9 cellular contexts compared by ENCODE assay signal in the genomic region with DNA sequence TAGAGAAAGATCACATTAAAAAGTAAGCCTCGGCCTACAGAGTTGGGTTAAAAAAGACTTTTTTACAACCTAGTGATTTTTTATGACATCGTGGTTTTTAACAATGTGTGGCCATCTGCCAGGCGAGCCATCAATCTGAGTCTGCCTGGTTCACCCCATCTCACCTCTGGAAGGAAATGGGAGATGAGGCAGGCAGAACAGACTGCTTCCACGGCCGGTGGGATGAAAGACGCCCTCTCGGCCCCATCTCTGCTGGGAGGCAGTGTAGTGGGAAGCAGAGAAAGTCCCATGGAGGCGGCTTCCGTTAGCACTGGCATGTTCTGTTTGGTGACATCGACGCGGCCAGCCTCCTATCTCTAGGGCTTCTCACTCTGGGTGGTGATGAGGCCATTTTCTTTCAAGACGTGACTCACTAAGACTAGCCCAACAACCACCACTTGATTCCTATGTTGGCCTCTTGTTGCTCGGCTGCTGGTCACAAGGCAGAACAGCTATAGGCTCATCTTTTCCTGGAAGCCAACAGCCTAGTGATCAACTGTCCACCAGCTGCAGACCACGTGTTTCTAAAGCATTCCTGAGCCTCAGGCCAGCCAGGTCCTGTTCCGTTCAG.
DNase-seq lines count a peak whose midpoint lies in the region; ATAC-seq and TF ChIP-seq lines count a peak whose summit lies in the region.
"Had no signal": no experiment of that assay in that cellular context is flagged by ENCODE, and none has a peak within 500 bp of the region (broad histone marks: within the 10 kb centered on the region; RNA-seq: fewer than 3 reads in every experiment).

No MANE protein-coding gene starts in this region.

- H3K4me1 Mint-ChIP-seq in chondrocyte (ENCODE audit: low read depth): peaks cover 98% of the 10 kb centered on the region

- intact Hi-C loops in upper lobe of right lung (cut with DNase I): no loop called here

- H3K27me3 ChIP-seq in lung (ENCODE audit: control insufficient read depth, insufficient read depth) (no peaks in the 10 kb centered on the region), upper lobe of right lung (no peaks in the 10 kb centered on the region)

- TF ChIP-seq CTCF in chondrocyte (IDR thresholded peaks at IDR 0.05): no peak
- no peak for TF ChIP-seq CTCF in lung (IDR thresholded peaks at IDR 0.05; ENCODE audit: control extremely low read depth, extremely low read depth)
- TF ChIP-seq CTCF in upper lobe of right lung (IDR thresholded peaks at IDR 0.05): no peak

- DNase-seq in DMS79 treated with DMSO at 0.1 percent for 48 hours (lab: John Stamatoyannopoulos, UW) (peak; percentile 11), DMS79 (lab: John Stamatoyannopoulos, UW) (no peak), chondrocyte (ENCODE audit: low spot score) (no peak), lung (ENCODE audit: low spot score) (no peak), upper lobe of right lung (no peak), NCI-H345 (lab: John Stamatoyannopoulos, UW) (no peak), D341Med (ENCODE audit: low spot score) (no peak), NOMO-1 (lab: John Stamatoyannopoulos, UW; ENCODE audit: unreplicated experiment in 2 of 2) (no peak)
- DNase-seq: 8988T had no signal

- peak overlapping the region; percentile 99 for H3K27ac Mint-ChIP-seq in chondrocyte (ENCODE audit: unreplicated experiment)

- no peaks in the 10 kb centered on the region for H3K27me3 Mint-ChIP-seq in chondrocyte (ENCODE audit: low read depth)

- H3K4me3 Mint-ChIP-seq in chondrocyte (ENCODE audit: unreplicated experiment): no peak overlapping the region

- H3K4me3 ChIP-seq in lung (no peak overlapping the region), upper lobe of right lung (no peak overlapping the region)

- H3K4me1 ChIP-seq in lung (ENCODE audit: control insufficient read depth in 2 of 2, insufficient read depth in 2 of 2, low read length in 2 of 2): peaks cover 8% of the 10 kb centered on the region in 2 donors
- H3K4me1 ChIP-seq in upper lobe of right lung: peaks cover 42% of the 10 kb centered on the region

- 75 to 76% methylated on average over 16 of the region's 16 CpGs for WGBS in lung, 2 donors

- ATAC-seq in lung (ENCODE audit: insufficient read depth, low FRiP score) (peak; percentile 54), upper lobe of right lung (no peak)

- H3K9me3 ChIP-seq in lung (ENCODE audit: control insufficient read depth in 2 of 2, insufficient read depth in 1 of 2, low read length in 1 of 2): no peaks in the 10 kb centered on the region
- no peaks in the 10 kb centered on the region for H3K9me3 ChIP-seq in upper lobe of right lung

- H3K9me3 Mint-ChIP-seq in chondrocyte (ENCODE audit: low read depth): no peaks in the 10 kb centered on the region

- peaks cover 6% of the 10 kb centered on the region for H3K36me3 Mint-ChIP-seq in chondrocyte (ENCODE audit: low read depth)

- H3K27ac ChIP-seq in lung (ENCODE audit: low read depth in 1 of 2, low read length in 1 of 2) (peak overlapping the region; percentile 36 to 58), upper lobe of right lung (peak overlapping the region; percentile 39)

- peaks cover 4 to 11% of the 10 kb centered on the region in 2 donors for H3K36me3 ChIP-seq in lung (ENCODE audit: control insufficient read depth in 2 of 2, insufficient read depth in 2 of 2, low read length in 2 of 2)
- no peaks in the 10 kb centered on the region for H3K36me3 ChIP-seq in upper lobe of right lung
